1 cellular context compared by ENCODE assay signal in genomic region chr20:35299780-35300179, GRCh38.
TF ChIP-seq lines count a peak whose summit lies in the region.

No MANE protein-coding gene starts in this region.

TF ChIP-seq in IMR-90, 13 proteins besides CTCF, POLR2A, EP300 and RAD21:
- TF ChIP-seq MAFK (IDR thresholded peaks at IDR 0.05; ENCODE audit: low read depth, low read length) = no peak
- TF ChIP-seq SMC3 (IDR thresholded peaks at IDR 0.05; ENCODE audit: low read depth, low read length) = no peak
- no peak for TF ChIP-seq BHLHE40 (IDR thresholded peaks at IDR 0.05; ENCODE audit: low read depth, low read length)
- no peak for TF ChIP-seq RFX5 (IDR thresholded peaks at IDR 0.05; ENCODE audit: low read depth, low read length)
- no peak for TF ChIP-seq CHD1 (IDR thresholded peaks at IDR 0.05; ENCODE audit: low read depth, low read length)
- TF ChIP-seq MAZ (IDR thresholded peaks at IDR 0.05; ENCODE audit: borderline replicate concordance, low read depth, low read length) = no peak
- no peak for TF ChIP-seq USF2 (IDR thresholded peaks at IDR 0.05; ENCODE audit: low read depth, low read length)
- no peak for TF ChIP-seq ELK1 (IDR thresholded peaks at IDR 0.05; ENCODE audit: borderline replicate concordance, low read depth, low read length)
- TF ChIP-seq RCOR1 (IDR thresholded peaks at IDR 0.05; ENCODE audit: insufficient replicate concordance, low read length) = no peak
- no peak for TF ChIP-seq FOS (IDR thresholded peaks at IDR 0.05; ENCODE audit: low read depth, low read length)
